ENCODE assay signal across 1 cellular context in genomic region chr6:167898673-167899311, GRCh38.
TF ChIP-seq lines count a peak whose summit lies in the region.

No MANE protein-coding gene starts in this region.

TF ChIP-seq in GM23338, 12 proteins besides CTCF, POLR2A, EP300 and RAD21 (continued from another document):
- no peak for TF ChIP-seq ZNF462 (CRISPR knock-in tag; IDR thresholded peaks at IDR 0.05)
